Comparison of ENCODE assay signal across 6 cellular contexts in genomic region chr11:3652514-3652913, GRCh38. TPM values are rescaled to one million over a fixed set of nuclear protein-coding genes. Genes with fewer than 3 reads are reported as not detected.
"Had no signal": no experiment of that assay in that cellular context is flagged by ENCODE, and none has a peak within 500 bp of the region (broad histone marks: within the 10 kb centered on the region; RNA-seq: fewer than 3 reads in every experiment).

No MANE protein-coding gene starts in this region.

RNA-seq across cellular contexts. Expression of gene ART1, which starts 7.6 kb away (rescaled TPM):
- total RNA-seq: GM23248, GM23338, H1, H4, H9, HFFc6 had no signal
- polyA plus RNA-seq: GM23248, GM23338, H1 had no signal

RNA-seq across cellular contexts. Expression of gene ART5, which starts 10.7 kb away (rescaled TPM):
- total RNA-seq: GM23248, HFFc6 had no signal
